Comparison of ENCODE assay signal across 8 cellular contexts in the genomic region with DNA sequence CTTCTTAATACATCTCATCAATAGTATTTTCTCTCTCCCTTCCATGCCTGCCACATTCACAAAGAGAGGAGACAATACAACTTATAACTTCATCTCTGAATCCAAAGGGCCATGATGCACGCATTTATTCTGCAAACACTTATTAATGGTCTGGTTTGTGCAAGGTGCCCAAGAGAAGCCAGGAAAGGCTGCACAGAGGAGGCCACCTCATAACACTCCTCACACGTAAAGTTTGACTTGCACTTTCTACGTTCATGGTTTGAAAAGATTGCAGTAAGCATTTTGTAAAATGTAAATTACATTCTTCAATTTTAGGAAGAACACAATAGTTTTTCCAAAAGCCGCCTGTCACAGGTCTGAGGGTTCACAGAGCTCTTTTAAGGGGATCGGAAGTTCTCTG. TPM values are rescaled to one million over a fixed set of nuclear protein-coding genes. Genes with fewer than 3 reads are reported as not detected.
DNase-seq lines count a peak whose midpoint lies in the region; ATAC-seq and TF ChIP-seq lines count a peak whose summit lies in the region.

No MANE protein-coding gene starts in this region.

- H3K27me3 ChIP-seq in HAP-1 (ENCODE audit: low read depth), result peaks cover 8% of the 10 kb centered on the region

- H3K27me3 Mint-ChIP-seq in activated T-cell treated with anti-CD3 and anti-CD28 coated beads, Interleukin-2, amount 50 U/mL, for 72 hours (ENCODE audit: low read depth), result peaks cover 31% of the 10 kb centered on the region
- peaks cover 3% of the 10 kb centered on the region for H3K27me3 Mint-ChIP-seq in activated CD4-positive, alpha-beta memory T cell treated with anti-CD3 and anti-CD28 coated beads for 36 hours
- peaks cover 2% of the 10 kb centered on the region for H3K27me3 Mint-ChIP-seq in glutamatergic neuron (ENCODE audit: unreplicated experiment)
- H3K27me3 Mint-ChIP-seq in stimulated activated naive CD8-positive, alpha-beta T cell treated with anti-CD3 and anti-CD28 coated beads, Interleukin-15, amount 100 ng/mL, for 72 hours, result peaks cover 34% of the 10 kb centered on the region

- no peak overlapping the region for H3K4me3 ChIP-seq in HAP-1

- peaks cover 16% of the 10 kb centered on the region for H3K4me1 ChIP-seq in HAP-1

- peak overlapping the region; percentile 93 for H3K27ac Mint-ChIP-seq in activated T-cell treated with anti-CD3 and anti-CD28 coated beads, Interleukin-2, amount 50 U/mL, for 72 hours
- H3K27ac Mint-ChIP-seq in activated CD4-positive, alpha-beta memory T cell treated with anti-CD3 and anti-CD28 coated beads for 36 hours, result peak overlapping the region; percentile 56
- no peak overlapping the region for H3K27ac Mint-ChIP-seq in glutamatergic neuron (ENCODE audit: unreplicated experiment)
- no peak overlapping the region for H3K27ac Mint-ChIP-seq in stimulated activated naive CD8-positive, alpha-beta T cell treated with anti-CD3 and anti-CD28 coated beads, Interleukin-15, amount 100 ng/mL, for 72 hours

- H3K9me3 ChIP-seq in HAP-1, result no peaks in the 10 kb centered on the region

- no peak for DNase-seq in activated T-cell treated with anti-CD3 and anti-CD28 coated beads, Interleukin-2, amount 50 U/mL, for 72 hours
- DNase-seq in activated T-cell treated with anti-CD3 and anti-CD28 coated beads for 4 hours, result no peak
- peak; percentile 35 for DNase-seq in activated CD4-positive, alpha-beta memory T cell treated with anti-CD3 and anti-CD28 coated beads for 36 hours
- no peak for DNase-seq in glutamatergic neuron
- no peak for DNase-seq in stimulated activated naive CD8-positive, alpha-beta T cell treated with anti-CD3 and anti-CD28 coated beads, Interleukin-15, amount 100 ng/mL, for 72 hours
- DNase-seq in HAP-1 (ENCODE audit: low spot score in 2 of 2), result no peak
- no peak for DNase-seq in SIG-M5 treated with dmso at 0.1 percent for 504 hours (lab: John Stamatoyannopoulos, UW; ENCODE audit: unreplicated experiment)

- TF ChIP-seq CTCF in glutamatergic neuron (IDR thresholded peaks at IDR 0.05; ENCODE audit: partially characterized antibody, unreplicated experiment), result no peak

- peak overlapping the region; percentile 85 to 93 for H3K4me3 Mint-ChIP-seq in activated T-cell treated with anti-CD3 and anti-CD28 coated beads, Interleukin-2, amount 50 U/mL, for 72 hours
- peak overlapping the region; percentile 78 for H3K4me3 Mint-ChIP-seq in activated CD4-positive, alpha-beta memory T cell treated with anti-CD3 and anti-CD28 coated beads for 36 hours
- peak overlapping the region; percentile 87 for H3K4me3 Mint-ChIP-seq in glutamatergic neuron (ENCODE audit: unreplicated experiment)
- peak overlapping the region; percentile 77 to 80 for H3K4me3 Mint-ChIP-seq in stimulated activated naive CD8-positive, alpha-beta T cell treated with anti-CD3 and anti-CD28 coated beads, Interleukin-15, amount 100 ng/mL, for 72 hours

- peak in 1 of 2 donors; percentile 32 for ATAC-seq in activated T-cell treated with anti-CD3 and anti-CD28 coated beads, Interleukin-2, amount 50 U/mL, for 72 hours (replicated peaks in 1 of 2)
- peak; percentile 37 for ATAC-seq in stimulated activated naive CD8-positive, alpha-beta T cell treated with anti-CD3 and anti-CD28 coated beads, Interleukin-15, amount 100 ng/mL, for 72 hours
- no peak for ATAC-seq in GM21367 (IDR thresholded peaks at IDR 0.05; ENCODE audit: unreplicated experiment)

- no peaks in the 10 kb centered on the region for H3K9me3 Mint-ChIP-seq in activated T-cell treated with anti-CD3 and anti-CD28 coated beads, Interleukin-2, amount 50 U/mL, for 72 hours
- H3K9me3 Mint-ChIP-seq in activated CD4-positive, alpha-beta memory T cell treated with anti-CD3 and anti-CD28 coated beads for 36 hours, result no peaks in the 10 kb centered on the region
- H3K9me3 Mint-ChIP-seq in glutamatergic neuron (ENCODE audit: unreplicated experiment), result peaks cover 7% of the 10 kb centered on the region
- H3K9me3 Mint-ChIP-seq in stimulated activated naive CD8-positive, alpha-beta T cell treated with anti-CD3 and anti-CD28 coated beads, Interleukin-15, amount 100 ng/mL, for 72 hours, result no peaks in the 10 kb centered on the region

- peaks cover 38% of the 10 kb centered on the region for H3K4me1 Mint-ChIP-seq in activated T-cell treated with anti-CD3 and anti-CD28 coated beads, Interleukin-2, amount 50 U/mL, for 72 hours (ENCODE audit: low read depth)
- H3K4me1 Mint-ChIP-seq in activated CD4-positive, alpha-beta memory T cell treated with anti-CD3 and anti-CD28 coated beads for 36 hours (ENCODE audit: low read depth), result peaks cover 28% of the 10 kb centered on the region
- peaks cover 2% of the 10 kb centered on the region for H3K4me1 Mint-ChIP-seq in glutamatergic neuron (ENCODE audit: low read depth, unreplicated experiment)
- H3K4me1 Mint-ChIP-seq in stimulated activated naive CD8-positive, alpha-beta T cell treated with anti-CD3 and anti-CD28 coated beads, Interleukin-15, amount 100 ng/mL, for 72 hours, result peaks cover 22% of the 10 kb centered on the region

- in situ Hi-C loops in HAP-1 (cut with MboI; ENCODE audit: low sequenced_read_pairs), result no loop called here

- intact Hi-C loops in activated CD4-positive, alpha-beta memory T cell treated with anti-CD3 and anti-CD28 coated beads for 36 hours (cut with micrococcal nuclease), result loop anchor here (1.0 to 10.0 kb wide), 9 partner anchors 11 to 975 kb away; a partner anchor contains a TSS

- no peaks in the 10 kb centered on the region for H3K36me3 Mint-ChIP-seq in activated T-cell treated with anti-CD3 and anti-CD28 coated beads, Interleukin-2, amount 50 U/mL, for 72 hours (ENCODE audit: insufficient read depth in 2 of 2)
- no peaks in the 10 kb centered on the region for H3K36me3 Mint-ChIP-seq in activated CD4-positive, alpha-beta memory T cell treated with anti-CD3 and anti-CD28 coated beads for 36 hours
- no peaks in the 10 kb centered on the region for H3K36me3 Mint-ChIP-seq in glutamatergic neuron (ENCODE audit: unreplicated experiment)

- CTCF ChIA-PET in activated CD4-positive, alpha-beta memory T cell treated with anti-CD3 and anti-CD28 coated beads for 36 hours (lab: Charles Lee), result no interaction called here

- no peaks in the 10 kb centered on the region for H3K36me3 ChIP-seq in HAP-1 (replicated peaks)

- POLR2A ChIA-PET in activated CD4-positive, alpha-beta memory T cell treated with anti-CD3 and anti-CD28 coated beads for 36 hours (lab: Charles Lee), result no interaction called here

RNA-seq across cellular contexts. Expression of a gene that starts 1.2 kb away (rescaled TPM):
- 10 to 100 TPM; 20.5 to 26.9 TPM for total RNA-seq in activated T-cell treated with anti-CD3 and anti-CD28 coated beads, Interleukin-2, amount 50 U/mL, for 72 hours
- total RNA-seq in activated CD4-positive, alpha-beta memory T cell treated with anti-CD3 and anti-CD28 coated beads for 36 hours, result 10 to 100 TPM; 21.0 to 22.9 TPM
- 23.4 TPM for total RNA-seq in glutamatergic neuron (ENCODE audit: unreplicated experiment)

Comparison
In these comparisons a context has a peak if more than half of its experiments do, and no peak if none do; other contexts are left out.
1. H3K27ac Mint-ChIP-seq: peak in activated T-cell treated with anti-CD3 and anti-CD28 coated beads, Interleukin-2, amount 50 U/mL, for 72 hours (single experiment) and activated CD4-positive, alpha-beta memory T cell treated with anti-CD3 and anti-CD28 coated beads for 36 hours (single experiment); none in glutamatergic neuron (single experiment) and stimulated activated naive CD8-positive, alpha-beta T cell treated with anti-CD3 and anti-CD28 coated beads, Interleukin-15, amount 100 ng/mL, for 72 hours (0 of 2).
2. Peak in every context shown above with its lines, with median percentiles within 50 percentile points of each other: H3K4me3 Mint-ChIP-seq.